ENCODE assay signal across 20 cellular contexts in genomic region chr10:130140425-130140824, GRCh38. TPM values are rescaled to one million over a fixed set of nuclear protein-coding genes. Genes with fewer than 3 reads are reported as not detected.
DNase-seq lines count a peak whose midpoint lies in the region; ATAC-seq and TF ChIP-seq lines count a peak whose summit lies in the region.
"Had no signal": no experiment of that assay in that cellular context is flagged by ENCODE, and none has a peak within 500 bp of the region (broad histone marks: within the 10 kb centered on the region; RNA-seq: fewer than 3 reads in every experiment).

No MANE protein-coding gene starts in this region.

- H3K27me3 ChIP-seq in OCI-LY3 (ENCODE audit: low read depth, low read length), result no peaks in the 10 kb centered on the region
- H3K27me3 ChIP-seq in smooth muscle cell (ENCODE audit: low read depth), result no peaks in the 10 kb centered on the region
- no peaks in the 10 kb centered on the region for H3K27me3 ChIP-seq in gastroesophageal sphincter

- no peaks in the 10 kb centered on the region for H3F3A ChIP-seq in smooth muscle cell (ENCODE audit: low read depth)

- H3K79me2 ChIP-seq in OCI-LY3 (ENCODE audit: low read length) (peaks cover 94% of the 10 kb centered on the region), smooth muscle cell (ENCODE audit: low read depth) (peaks cover 92% of the 10 kb centered on the region)

- H3K36me3 ChIP-seq in OCI-LY3 (replicated peaks; ENCODE audit: low read depth, low read length), result peaks cover 20% of the 10 kb centered on the region
- H3K36me3 ChIP-seq in smooth muscle cell (ENCODE audit: low read depth), result no peaks in the 10 kb centered on the region
- H3K36me3 ChIP-seq in gastroesophageal sphincter, result peaks cover 0 to 25% of the 10 kb centered on the region in 2 donors

- no peak for DNase-seq in activated naive CD8-positive, alpha-beta T cell treated with anti-CD3 and anti-CD28 coated beads for 36 hours
- no peak for DNase-seq in smooth muscle cell (lab: John Stamatoyannopoulos, UW; ENCODE audit: unreplicated experiment)
- no peak for DNase-seq in kidney glomerular epithelial cell (lab: John Stamatoyannopoulos, UW)
- DNase-seq in stimulated activated naive B cell treated with anti-CD40 and anti-IgM and Interleukin-4, amounts not matched to agents 10 μg/mL and 1 μg/mL and 100 μg/mL, for 72 hours, result no peak
- DNase-seq: activated CD4-positive, CD25-positive, alpha-beta regulatory T cell treated with anti-CD3 and anti-CD28 coated beads, Interleukin-2, amount 50 U/mL, for 72 hours; cortex of kidney; glutamatergic neuron; GOT3; immature natural killer cell; NCI-H1105; NCI-H2171 treated with DMSO at 0.1 percent for 48 hours; NCI-H82; nephron progenitor cell; psoas muscle had no signal

- peak; percentile 19 for ATAC-seq in HG03066 (IDR thresholded peaks at IDR 0.05; ENCODE audit: low read depth, unreplicated experiment)
- ATAC-seq in gastroesophageal sphincter, result no peak
- no peak for ATAC-seq in stimulated activated naive B cell treated with anti-CD40 and anti-IgM and Interleukin-4, amounts not matched to agents 10 μg/mL and 1 μg/mL and 100 μg/mL, for 72 hours (replicated peaks)
- ATAC-seq: psoas muscle, Right ventricle myocardium inferior had no signal

- TF ChIP-seq POLR2A in gastroesophageal sphincter (IDR thresholded peaks at IDR 0.05), result no peak

- no peak overlapping the region for H2AFZ ChIP-seq in OCI-LY3 (ENCODE audit: low read depth, low read length)
- no peak overlapping the region for H2AFZ ChIP-seq in smooth muscle cell (ENCODE audit: low read depth)

- H3K4me2 ChIP-seq in OCI-LY3 (ENCODE audit: low read length), result peak overlapping the region; percentile 88
- H3K4me2 ChIP-seq in smooth muscle cell, result peak overlapping the region; percentile 8

- peaks cover 55% of the 10 kb centered on the region for H3K4me1 ChIP-seq in OCI-LY3 (ENCODE audit: low read length)
- H3K4me1 ChIP-seq in smooth muscle cell (ENCODE audit: low read depth), result peaks cover 13% of the 10 kb centered on the region
- peaks cover 0 to 81% (median 20%) of the 10 kb centered on the region in 3 donors for H3K4me1 ChIP-seq in gastroesophageal sphincter

- H3K9me3 ChIP-seq in OCI-LY3 (ENCODE audit: insufficient read depth, low read length) (no peaks in the 10 kb centered on the region), smooth muscle cell (replicated peaks; ENCODE audit: low read depth) (no peaks in the 10 kb centered on the region), gastroesophageal sphincter (no peaks in the 10 kb centered on the region)
- H3K9me3 ChIP-seq: psoas muscle had no signal

- H3K4me3 ChIP-seq in OCI-LY3 (ENCODE audit: low read length) (peak overlapping the region; percentile 71), smooth muscle cell (no peak overlapping the region), gastroesophageal sphincter (no peak overlapping the region)
- H3K4me3 ChIP-seq: psoas muscle had no signal

- peaks cover 13% of the 10 kb centered on the region for H3K36me3 Mint-ChIP-seq in activated naive CD8-positive, alpha-beta T cell
- peaks cover 44% of the 10 kb centered on the region for H3K36me3 Mint-ChIP-seq in activated naive CD8-positive, alpha-beta T cell treated with anti-CD3 and anti-CD28 coated beads for 36 hours
- peaks cover 9 to 26% of the 10 kb centered on the region in 2 donors for H3K36me3 Mint-ChIP-seq in stimulated activated naive B cell treated with anti-CD40 and anti-IgM and Interleukin-4, amounts not matched to agents 10 μg/mL and 1 μg/mL and 100 μg/mL, for 72 hours

- H3K4me3 Mint-ChIP-seq in activated naive CD8-positive, alpha-beta T cell, result peak overlapping the region; percentile 17
- no peak overlapping the region for H3K4me3 Mint-ChIP-seq in activated naive CD8-positive, alpha-beta T cell treated with anti-CD3 and anti-CD28 coated beads for 36 hours
- no peak overlapping the region for H3K4me3 Mint-ChIP-seq in stimulated activated naive B cell treated with anti-CD40 and anti-IgM and Interleukin-4, amounts not matched to agents 10 μg/mL and 1 μg/mL and 100 μg/mL, for 72 hours
- H3K4me3 Mint-ChIP-seq: nephron progenitor cell; T-helper 1 cell treated with Interleukin-12 subunit alpha and Interleukin-12 subunit beta and Interleukin-4 antibody, amounts not matched to agents 30 μg/mL and 1 μg/mL, for 36 hours had no signal

- H3K27ac Mint-ChIP-seq in activated naive CD8-positive, alpha-beta T cell, result peak overlapping the region; percentile 70
- no peak overlapping the region for H3K27ac Mint-ChIP-seq in activated naive CD8-positive, alpha-beta T cell treated with anti-CD3 and anti-CD28 coated beads for 36 hours
- no peak overlapping the region for H3K27ac Mint-ChIP-seq in stimulated activated naive B cell treated with anti-CD40 and anti-IgM and Interleukin-4, amounts not matched to agents 10 μg/mL and 1 μg/mL and 100 μg/mL, for 72 hours
- H3K27ac Mint-ChIP-seq: nephron progenitor cell; T-helper 1 cell treated with Interleukin-12 subunit alpha and Interleukin-12 subunit beta and Interleukin-4 antibody, amounts not matched to agents 30 μg/mL and 1 μg/mL, for 36 hours had no signal

- TF ChIP-seq EP300 in gastroesophageal sphincter (IDR thresholded peaks at IDR 0.05), result no peak

- H3K9ac ChIP-seq in OCI-LY3 (ENCODE audit: low read length) (peak overlapping the region; percentile 60), smooth muscle cell (ENCODE audit: low read depth) (no peak overlapping the region)

- H3K27me3 Mint-ChIP-seq in activated naive CD8-positive, alpha-beta T cell, result no peaks in the 10 kb centered on the region
- H3K27me3 Mint-ChIP-seq in activated naive CD8-positive, alpha-beta T cell treated with anti-CD3 and anti-CD28 coated beads for 36 hours, result peaks cover 1% of the 10 kb centered on the region
- no peaks in the 10 kb centered on the region for H3K27me3 Mint-ChIP-seq in stimulated activated naive B cell treated with anti-CD40 and anti-IgM and Interleukin-4, amounts not matched to agents 10 μg/mL and 1 μg/mL and 100 μg/mL, for 72 hours

- peaks cover 33% of the 10 kb centered on the region for H4K20me1 ChIP-seq in OCI-LY3 (ENCODE audit: insufficient read depth, low read length)
- H4K20me1 ChIP-seq in smooth muscle cell (ENCODE audit: low read depth), result peaks cover 86% of the 10 kb centered on the region

- 94% methylated on average over 1 of the region's 1 CpG for WGBS in smooth muscle cell (ENCODE audit: low lambda C conversion rate)
- 89 to 100% methylated on average over 1 of the region's 1 CpG for WGBS in gastroesophageal sphincter (ENCODE audit: low coverage in 1 of 2), 2 donors

- H3K27ac ChIP-seq in OCI-LY3 (ENCODE audit: low read length) (peak overlapping the region; percentile 88), smooth muscle cell (ENCODE audit: low read depth) (peak overlapping the region; percentile 5), gastroesophageal sphincter (no peak overlapping the region)
- H3K27ac ChIP-seq: psoas muscle had no signal

- TF ChIP-seq CTCF in OCI-LY3 (IDR thresholded peaks at IDR 0.05; ENCODE audit: low read depth, low read length), result no peak
- TF ChIP-seq CTCF in smooth muscle cell (IDR thresholded peaks at IDR 0.05; ENCODE audit: borderline replicate concordance, insufficient read depth, poor library complexity, severe bottlenecking), result no peak
- no peak for TF ChIP-seq CTCF in gastroesophageal sphincter (IDR thresholded peaks at IDR 0.05)

- H3K9me3 Mint-ChIP-seq in activated naive CD8-positive, alpha-beta T cell (ENCODE audit: low read depth), result no peaks in the 10 kb centered on the region
- no peaks in the 10 kb centered on the region for H3K9me3 Mint-ChIP-seq in activated naive CD8-positive, alpha-beta T cell treated with anti-CD3 and anti-CD28 coated beads for 36 hours
- H3K9me3 Mint-ChIP-seq in stimulated activated naive B cell treated with anti-CD40 and anti-IgM and Interleukin-4, amounts not matched to agents 10 μg/mL and 1 μg/mL and 100 μg/mL, for 72 hours, result no peaks in the 10 kb centered on the region
- H3K9me3 Mint-ChIP-seq: immature natural killer cell; nephron progenitor cell; T-helper 1 cell treated with Interleukin-12 subunit alpha and Interleukin-12 subunit beta and Interleukin-4 antibody, amounts not matched to agents 30 μg/mL and 1 μg/mL, for 36 hours had no signal

- H3K4me1 Mint-ChIP-seq in activated naive CD8-positive, alpha-beta T cell (ENCODE audit: low read depth), result peaks cover 58% of the 10 kb centered on the region
- H3K4me1 Mint-ChIP-seq in activated naive CD8-positive, alpha-beta T cell treated with anti-CD3 and anti-CD28 coated beads for 36 hours, result peaks cover 53% of the 10 kb centered on the region
- H3K4me1 Mint-ChIP-seq in stimulated activated naive B cell treated with anti-CD40 and anti-IgM and Interleukin-4, amounts not matched to agents 10 μg/mL and 1 μg/mL and 100 μg/mL, for 72 hours, result peaks cover 31 to 60% of the 10 kb centered on the region in 2 donors

RNA-seq across cellular contexts. Expression of gene GLRX3, which starts 4.2 kb away (rescaled TPM):
- total RNA-seq in activated naive CD8-positive, alpha-beta T cell treated with anti-CD3 and anti-CD28 coated beads for 36 hours, result 100 to 1,000 TPM; 142 to 146 TPM
- total RNA-seq in smooth muscle cell, result 101 and 125 TPM in 2 replicates
- polyA plus RNA-seq in smooth muscle cell, result 127 and 132 TPM in 2 replicates
- total RNA-seq in gastroesophageal sphincter, result 100 to 1,000 TPM in 1 of 4 donors, 10 to 100 TPM in 3; 42.3 to 103 (median 48.6) TPM

RNA-seq across cellular contexts. Expression of gene C10orf143, which starts 29.8 kb away (rescaled TPM):
- total RNA-seq in activated naive CD8-positive, alpha-beta T cell treated with anti-CD3 and anti-CD28 coated beads for 36 hours, result 1 to 10 TPM; 3.3 to 3.8 TPM
- total RNA-seq in smooth muscle cell, result not detected in 2 replicates
- polyA plus RNA-seq in smooth muscle cell, result 2.0 and 3.4 TPM in 2 replicates
- total RNA-seq in gastroesophageal sphincter, result 1 to 10 TPM; 1.1 to 5.4 (median 4.6) TPM

Comparison
In these comparisons a context has a peak if more than half of its experiments do, and no peak if none do; other contexts are left out.
1. H3K27ac ChIP-seq: peak in OCI-LY3 (single experiment) and smooth muscle cell (single experiment); none in gastroesophageal sphincter (0 of 4).